ENCODE assay signal across 16 cellular contexts in the genomic region with DNA sequence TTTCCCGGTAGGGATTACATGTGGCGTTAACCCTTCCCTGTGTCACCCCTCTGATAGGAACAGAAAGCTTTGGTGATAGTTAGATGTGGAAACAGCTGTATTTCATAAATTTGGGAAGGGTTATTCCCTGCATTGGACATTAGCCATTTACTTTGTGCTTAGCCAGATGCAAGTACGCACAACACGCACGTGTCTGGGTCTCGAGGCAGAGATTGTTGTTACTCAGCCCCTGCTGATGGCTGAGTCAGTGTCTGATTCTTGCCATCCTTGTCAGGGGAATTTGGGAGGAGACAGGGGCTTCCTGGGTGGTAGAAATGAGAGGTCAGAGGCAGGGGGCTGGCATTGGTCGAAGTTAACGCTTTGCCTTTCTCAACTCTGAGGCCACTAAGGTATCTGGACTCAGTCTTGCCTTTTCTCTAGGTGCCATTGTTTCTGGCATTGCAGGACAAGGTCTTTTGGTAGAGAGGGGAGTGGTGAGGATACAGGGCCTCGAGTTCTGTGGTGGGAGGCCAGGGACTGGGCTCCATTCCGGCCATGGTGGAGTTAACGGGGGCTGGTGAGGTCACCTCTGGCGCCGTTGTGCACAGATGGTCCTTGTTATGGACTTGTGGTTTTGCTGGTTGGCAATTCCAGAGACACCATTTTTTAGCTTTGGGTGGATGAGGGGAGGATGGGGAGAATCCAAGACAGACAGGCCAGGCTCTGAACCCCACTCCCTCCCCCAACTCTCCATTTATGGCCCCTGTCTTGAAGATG. TPM values are rescaled to one million over a fixed set of nuclear protein-coding genes. Genes with fewer than 3 reads are reported as not detected.
A peak's percentile ranks its signal among the peaks of the same experiment; 100 is the strongest.
DNase-seq lines count a peak whose midpoint lies in the region; ATAC-seq and TF ChIP-seq lines count a peak whose summit lies in the region.
"Had no signal": no experiment of that assay in that cellular context is flagged by ENCODE, and none has a peak within 500 bp of the region (broad histone marks: within the 10 kb centered on the region; RNA-seq: fewer than 3 reads in every experiment).

No MANE protein-coding gene starts in this region.

- intact Hi-C loops in heart right ventricle (cut with DNase I) (no loop called here), sigmoid colon (cut with DNase I) (no loop called here)

- H3K27ac Mint-ChIP-seq in activated T-cell treated with anti-CD3 and anti-CD28 coated beads, Interleukin-2, amount 50 U/mL, for 24 hours = no peak overlapping the region
- H3K27ac Mint-ChIP-seq in stimulated activated memory B cell treated with anti-CD40 and anti-IgM and Interleukin-4, amounts not matched to agents 10 μg/mL and 1 μg/mL and 100 μg/mL, for 72 hours = no peak overlapping the region

- H3K9me3 Mint-ChIP-seq in activated T-cell treated with anti-CD3 and anti-CD28 coated beads, Interleukin-2, amount 50 U/mL, for 24 hours = no peaks in the 10 kb centered on the region
- H3K9me3 Mint-ChIP-seq in stimulated activated memory B cell treated with anti-CD40 and anti-IgM and Interleukin-4, amounts not matched to agents 10 μg/mL and 1 μg/mL and 100 μg/mL, for 72 hours = peaks cover 9% of the 10 kb centered on the region

- DNase-seq in AG08396 (ENCODE audit: low spot score) (peak; percentile 82), amniotic stem cell (lab: John Stamatoyannopoulos, UW) (peak; percentile 63), heart right ventricle (no peak), sigmoid colon (peak; percentile 90), NCI-H2196 (lab: John Stamatoyannopoulos, UW; ENCODE audit: unreplicated experiment) (no peak), foreskin melanocyte (no peak)
- DNase-seq in activated T-cell treated with anti-CD3 and anti-CD28 coated beads, Interleukin-2, amount 50 U/mL, for 24 hours = no peak
- DNase-seq: activated CD4-positive, alpha-beta T cell treated with anti-CD3 and anti-CD28 coated beads, Interleukin-2, amount 50 U/mL, for 1 hour; activated naive CD4-positive, alpha-beta T cell treated with anti-CD3 and anti-CD28 coated beads, Interleukin-2, amount 50 U/mL, for 16 hours; BE2C; effector memory CD4-positive, alpha-beta T cell; NCI-H526; stimulated activated CD4-positive, alpha-beta T cell treated with anti-CD3 and anti-CD28 coated beads, Interleukin-4, amount 100 ng/mL, for 4 hours; thyroid gland had no signal

- H3K36me3 Mint-ChIP-seq in activated T-cell treated with anti-CD3 and anti-CD28 coated beads, Interleukin-2, amount 50 U/mL, for 24 hours (ENCODE audit: low read depth) = no peaks in the 10 kb centered on the region
- H3K36me3 Mint-ChIP-seq in stimulated activated memory B cell treated with anti-CD40 and anti-IgM and Interleukin-4, amounts not matched to agents 10 μg/mL and 1 μg/mL and 100 μg/mL, for 72 hours = no peaks in the 10 kb centered on the region

- H3K4me3 ChIP-seq in heart right ventricle = no peak overlapping the region
- H3K4me3 ChIP-seq in sigmoid colon = no peak overlapping the region
- H3K4me3 ChIP-seq: thyroid gland had no signal

- peaks cover 13% of the 10 kb centered on the region for H3K27me3 Mint-ChIP-seq in activated T-cell treated with anti-CD3 and anti-CD28 coated beads, Interleukin-2, amount 50 U/mL, for 24 hours
- peaks cover 7% of the 10 kb centered on the region for H3K27me3 Mint-ChIP-seq in stimulated activated memory B cell treated with anti-CD40 and anti-IgM and Interleukin-4, amounts not matched to agents 10 μg/mL and 1 μg/mL and 100 μg/mL, for 72 hours

- H3K9me3 ChIP-seq in heart right ventricle (no peaks in the 10 kb centered on the region), sigmoid colon (no peaks in the 10 kb centered on the region)
- H3K9me3 ChIP-seq: BE2C, neutrophil, thyroid gland had no signal

- H3K4me1 Mint-ChIP-seq in activated T-cell treated with anti-CD3 and anti-CD28 coated beads, Interleukin-2, amount 50 U/mL, for 24 hours (ENCODE audit: low read depth) = no peaks in the 10 kb centered on the region
- no peaks in the 10 kb centered on the region for H3K4me1 Mint-ChIP-seq in stimulated activated memory B cell treated with anti-CD40 and anti-IgM and Interleukin-4, amounts not matched to agents 10 μg/mL and 1 μg/mL and 100 μg/mL, for 72 hours

- no peak for TF ChIP-seq POLR2A in sigmoid colon (IDR thresholded peaks at IDR 0.05)

- H3K4me3 Mint-ChIP-seq in activated T-cell treated with anti-CD3 and anti-CD28 coated beads, Interleukin-2, amount 50 U/mL, for 24 hours = no peak overlapping the region
- no peak overlapping the region for H3K4me3 Mint-ChIP-seq in stimulated activated memory B cell treated with anti-CD40 and anti-IgM and Interleukin-4, amounts not matched to agents 10 μg/mL and 1 μg/mL and 100 μg/mL, for 72 hours

- peak; percentile 24 to 80 (median 60) for ATAC-seq in heart right ventricle
- no peak for ATAC-seq in stimulated activated memory B cell treated with anti-CD40 and anti-IgM and Interleukin-4, amounts not matched to agents 10 μg/mL and 1 μg/mL and 100 μg/mL, for 72 hours

- TF ChIP-seq CTCF in heart right ventricle (IDR thresholded peaks at IDR 0.05) (no peak), sigmoid colon (IDR thresholded peaks at IDR 0.05) (no peak)

- H3K36me3 ChIP-seq in heart right ventricle (peaks cover 0 to 72% (median 11%) of the 10 kb centered on the region in 9 donors), sigmoid colon (peaks cover 0 to 48% (median 3%) of the 10 kb centered on the region in 4 donors)
- H3K36me3 ChIP-seq: neutrophil had no signal

- H3K27me3 ChIP-seq in heart right ventricle (no peaks in the 10 kb centered on the region), sigmoid colon (peaks cover 0 to 5% (median 0%) of the 10 kb centered on the region in 3 donors)
- H3K27me3 ChIP-seq: BE2C, thyroid gland had no signal

- TF ChIP-seq EP300 in sigmoid colon (IDR thresholded peaks at IDR 0.05) = peak in 1 of 4 donors; percentile 22

- H3K27ac ChIP-seq in heart right ventricle = peak overlapping the region in 8 of 10 donors; percentile 2 to 64 (median 54)
- H3K27ac ChIP-seq in sigmoid colon = peak overlapping the region in 3 of 4 donors; percentile 34 to 57 (median 51)
- H3K27ac ChIP-seq: neutrophil had no signal

- H3K4me1 ChIP-seq in heart right ventricle (peaks cover 0 to 9% (median 0%) of the 10 kb centered on the region in 9 donors), sigmoid colon (peaks cover 0 to 5% (median 0%) of the 10 kb centered on the region in 4 donors)
- H3K4me1 ChIP-seq: BE2C had no signal

- 74 to 80% methylated on average over 13 of the region's 13 CpGs for WGBS in heart right ventricle, 2 donors
- WGBS in sigmoid colon, 2 donors = 74 to 78% methylated on average over 13 of the region's 13 CpGs

RNA-seq across cellular contexts. Expression of a gene that starts 8.2 kb away (rescaled TPM):
- total RNA-seq in heart right ventricle (100 to 1,000 TPM in 5 of 10 donors, 10 to 100 TPM in 5; 42.3 to 157 (median 88.0) TPM), sigmoid colon (100 to 1,000 TPM; 142 to 280 (median 175) TPM)
- polyA plus RNA-seq in heart right ventricle (100 to 1,000 TPM in 1 of 2 donors, 10 to 100 TPM in 1; 36.1 to 119 TPM), sigmoid colon (10 to 100 TPM in 2 of 3 donors, 1 to 10 TPM in 1; 7.2 to 47.1 (median 38.4) TPM)

RNA-seq across cellular contexts. Expression of a gene that starts 21.6 kb away (rescaled TPM):
- total RNA-seq in heart right ventricle = 10 to 100 TPM in 1 of 10 donors, 1 to 10 TPM in 9; 4.7 to 10.9 (median 7.0) TPM
- 1 to 10 TPM; 4.0 to 8.1 TPM for polyA plus RNA-seq in heart right ventricle
- total RNA-seq in sigmoid colon = 10 to 100 TPM in 1 of 4 donors, 1 to 10 TPM in 3; 6.6 to 12.8 (median 9.4) TPM
- polyA plus RNA-seq in sigmoid colon = 1 to 10 TPM; 1.2 to 6.3 (median 2.3) TPM

Comparison
In these comparisons a context has a peak if more than half of its experiments do, and no peak if none do; other contexts are left out.
1. DNase-seq: peak in AG08396 (single experiment), amniotic stem cell (single experiment) and sigmoid colon (single experiment); none in heart right ventricle (0 of 2), activated T-cell treated with anti-CD3 and anti-CD28 coated beads, Interleukin-2, amount 50 U/mL, for 24 hours (single experiment), NCI-H2196 (single experiment) and foreskin melanocyte (single experiment).